Comparison of ENCODE assay signal across 8 cellular contexts in the genomic region with DNA sequence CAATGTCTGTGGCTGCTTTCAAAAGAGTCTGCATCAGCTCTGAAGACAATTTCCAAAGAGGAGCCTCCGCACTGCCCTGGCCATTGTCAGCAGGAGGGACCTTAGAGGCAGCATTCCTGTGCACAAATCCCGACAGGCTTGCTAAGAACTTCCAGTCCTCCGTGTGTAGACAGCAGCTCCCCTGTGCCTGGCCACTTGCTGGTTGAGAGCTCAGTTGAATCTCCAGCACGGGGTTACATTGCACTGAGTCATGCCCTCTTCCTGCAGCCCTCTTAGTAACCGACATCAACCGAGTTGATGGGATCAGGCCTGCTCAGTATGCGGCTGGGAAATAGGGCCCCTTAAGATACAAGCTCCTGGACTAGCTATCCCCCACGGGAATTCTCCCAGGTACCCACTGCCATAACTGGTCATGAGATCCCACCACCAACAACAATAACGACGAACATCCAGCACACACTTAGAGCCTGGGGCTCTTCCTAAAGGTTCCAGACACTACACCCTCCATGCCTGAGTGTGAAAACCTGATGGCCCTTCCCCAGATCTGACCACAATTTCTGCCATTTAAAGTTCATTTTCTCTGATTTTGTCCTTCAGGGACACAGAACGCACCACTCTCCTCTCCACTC. TPM values are rescaled to one million over a fixed set of nuclear protein-coding genes. Genes with fewer than 3 reads are reported as not detected.
DNase-seq lines count a peak whose midpoint lies in the region; ATAC-seq, FAIRE-seq and TF ChIP-seq lines count a peak whose summit lies in the region.

No MANE protein-coding gene starts in this region.

- POLR2A ChIA-PET in AG04449 (lab: Yijun Ruan, JAX), result interaction anchor here (1.2 kb wide), 1 partner anchor 76 kb away, joined by 3 read pairs; no protein-coding TSS in a partner anchor

- H3K9me3 Mint-ChIP-seq in activated T-helper 17 cell treated with anti-CD3 and anti-CD28 coated beads, Interleukin-2, amount 50 U/mL, for 72 hours, result no peaks in the 10 kb centered on the region

- peak overlapping the region; percentile 81 for H3K4me3 Mint-ChIP-seq in activated T-helper 17 cell treated with anti-CD3 and anti-CD28 coated beads, Interleukin-2, amount 50 U/mL, for 72 hours

- peak overlapping the region; percentile 48 for H3K4me3 ChIP-seq in AG04449 (ENCODE audit: low read depth, low read length)

- peaks cover 4% of the 10 kb centered on the region for H3K4me1 Mint-ChIP-seq in activated T-helper 17 cell treated with anti-CD3 and anti-CD28 coated beads, Interleukin-2, amount 50 U/mL, for 72 hours

- peak; percentile 10 for ATAC-seq in activated T-helper 17 cell treated with anti-CD3 and anti-CD28 coated beads, Interleukin-2, amount 50 U/mL, for 72 hours (replicated peaks)
- ATAC-seq in left colon (peak; percentile 11), GM21717 (IDR thresholded peaks at IDR 0.05; ENCODE audit: unreplicated experiment) (no peak), omental fat pad (ENCODE audit: low FRiP score) (no peak)

- TF ChIP-seq CTCF in AG04449 (IDR thresholded peaks at IDR 0.05; ENCODE audit: insufficient read depth, low read length, missing control alignments) (no peak), D721Med (IDR thresholded peaks at IDR 0.05; ENCODE audit: insufficient read depth, missing control alignments) (no peak), omental fat pad (IDR thresholded peaks at IDR 0.05) (no peak)

- peak overlapping the region; percentile 10 for H3K27ac Mint-ChIP-seq in activated T-helper 17 cell treated with anti-CD3 and anti-CD28 coated beads, Interleukin-2, amount 50 U/mL, for 72 hours

- H3K36me3 Mint-ChIP-seq in activated T-helper 17 cell treated with anti-CD3 and anti-CD28 coated beads, Interleukin-2, amount 50 U/mL, for 72 hours (ENCODE audit: low read depth), result no peaks in the 10 kb centered on the region

- CTCF ChIA-PET in AG04449 (lab: Yijun Ruan, JAX), result interaction anchor here (0.9 to 3.9 kb wide), 36 partner anchors 9 to 646 kb away, joined by 3 to 299 read pairs (median 8); partner anchors contain the start of genes ANKRD53, ATP6V1B1 and FAM136A

- no peak for DNase-seq in AG04449 (ENCODE audit: low read depth, low spot score)
- DNase-seq in HT1080 (ENCODE audit: low read depth), result peak; percentile 85
- peak in 1 of 2 donors; percentile 9 for DNase-seq in left colon
- no peak for DNase-seq in D721Med (ENCODE audit: insufficient read length, low spot score)
- DNase-seq in omental fat pad (ENCODE audit: low spot score), result no peak
- DNase-seq in NCI-H2227 treated with DMSO at 0.1 percent for 48 hours (lab: John Stamatoyannopoulos, UW), result no peak

- intact Hi-C loops in left colon (cut with DNase I, micrococcal nuclease), result loop anchor here in 1 of 2 donors (5.0 to 10.0 kb wide), 2 partner anchors 75 to 163 kb away; no protein-coding TSS in a partner anchor

- peaks cover 17% of the 10 kb centered on the region for H3K27me3 Mint-ChIP-seq in activated T-helper 17 cell treated with anti-CD3 and anti-CD28 coated beads, Interleukin-2, amount 50 U/mL, for 72 hours

- no peak for FAIRE-seq in D721Med (lab: Jason Lieb, UNC)

RNA-seq across cellular contexts. Expression of gene ATP6V1B1, which starts 12.0 kb away (rescaled TPM):
- total RNA-seq in HT1080 (2014; rRNA removed; shearing (Covaris generic)), result not detected in 2 replicates
- polyA plus RNA-seq in HT1080 (2015; cell fraction: cytosol; rRNA removed), result not detected in 2 replicates
- not detected in 2 replicates for polyA plus RNA-seq in HT1080 (2015; cell fraction: nucleus; rRNA removed)
- total RNA-seq in activated T-helper 17 cell treated with anti-CD3 and anti-CD28 coated beads, Interleukin-2, amount 50 U/mL, for 72 hours, result not detected
- total RNA-seq in left colon (not detected), omental fat pad (1 to 10 TPM in 2 of 4 donors, not detected in 2; 3.6 to 7.1 TPM)

RNA-seq across cellular contexts. Expression of gene ANKRD53, which starts 30.8 kb away (rescaled TPM):
- 0.03 TPM in 1 of 2 replicates, not detected in the other for total RNA-seq in HT1080 (2014; rRNA removed; shearing (Covaris generic))
- polyA plus RNA-seq in HT1080 (2015; cell fraction: cytosol; rRNA removed), result 0.02 TPM in 1 of 2 replicates, not detected in the other
- polyA plus RNA-seq in HT1080 (2015; cell fraction: nucleus; rRNA removed), result 0.17 TPM in 1 of 2 replicates, not detected in the other
- under 1 TPM in 1 of 2 donors, not detected in 1; 0.56 TPM for total RNA-seq in activated T-helper 17 cell treated with anti-CD3 and anti-CD28 coated beads, Interleukin-2, amount 50 U/mL, for 72 hours
- under 1 TPM; 0.61 to 0.70 TPM for total RNA-seq in left colon
- 10 to 100 TPM in 2 of 4 donors, 1 to 10 TPM in 2; 6.2 to 16.8 (median 10.0) TPM for total RNA-seq in omental fat pad

RNA-seq across cellular contexts. Expression of gene TEX261, which starts 47.0 kb away (rescaled TPM):
- total RNA-seq in HT1080 (2014; rRNA removed; shearing (Covaris generic)), result 38.4 and 60.1 TPM in 2 replicates
- 59.2 and 61.5 TPM in 2 replicates for polyA plus RNA-seq in HT1080 (2015; cell fraction: cytosol; rRNA removed)
- polyA plus RNA-seq in HT1080 (2015; cell fraction: nucleus; rRNA removed), result 39.8 and 47.2 TPM in 2 replicates
- total RNA-seq in activated T-helper 17 cell treated with anti-CD3 and anti-CD28 coated beads, Interleukin-2, amount 50 U/mL, for 72 hours, result 10 to 100 TPM; 27.2 to 66.9 TPM
- 10 to 100 TPM; 42.1 to 50.4 TPM for total RNA-seq in left colon
- total RNA-seq in omental fat pad, result 10 to 100 TPM; 33.6 to 63.0 (median 41.1) TPM

RNA-seq across cellular contexts. Expression of gene VAX2, which starts 47.3 kb away (rescaled TPM):
- not detected in 2 replicates for total RNA-seq in HT1080 (2014; rRNA removed; shearing (Covaris generic))
- polyA plus RNA-seq in HT1080 (2015; cell fraction: cytosol; rRNA removed), result not detected in 2 replicates
- not detected in 2 replicates for polyA plus RNA-seq in HT1080 (2015; cell fraction: nucleus; rRNA removed)
- not detected for total RNA-seq in activated T-helper 17 cell treated with anti-CD3 and anti-CD28 coated beads, Interleukin-2, amount 50 U/mL, for 72 hours
- total RNA-seq in left colon (not detected), omental fat pad (1 to 10 TPM in 3 of 4 donors, under 1 TPM in 1; 0.48 to 6.6 (median 1.8) TPM)

Comparison
In these comparisons a context has a peak if more than half of its experiments do, and no peak if none do; other contexts are left out.
1. ATAC-seq: peak in activated T-helper 17 cell treated with anti-CD3 and anti-CD28 coated beads, Interleukin-2, amount 50 U/mL, for 72 hours (single experiment) and left colon (single experiment); none in GM21717 (single experiment) and omental fat pad (single experiment).